1 cellular context compared by ENCODE assay signal in the genomic region with DNA sequence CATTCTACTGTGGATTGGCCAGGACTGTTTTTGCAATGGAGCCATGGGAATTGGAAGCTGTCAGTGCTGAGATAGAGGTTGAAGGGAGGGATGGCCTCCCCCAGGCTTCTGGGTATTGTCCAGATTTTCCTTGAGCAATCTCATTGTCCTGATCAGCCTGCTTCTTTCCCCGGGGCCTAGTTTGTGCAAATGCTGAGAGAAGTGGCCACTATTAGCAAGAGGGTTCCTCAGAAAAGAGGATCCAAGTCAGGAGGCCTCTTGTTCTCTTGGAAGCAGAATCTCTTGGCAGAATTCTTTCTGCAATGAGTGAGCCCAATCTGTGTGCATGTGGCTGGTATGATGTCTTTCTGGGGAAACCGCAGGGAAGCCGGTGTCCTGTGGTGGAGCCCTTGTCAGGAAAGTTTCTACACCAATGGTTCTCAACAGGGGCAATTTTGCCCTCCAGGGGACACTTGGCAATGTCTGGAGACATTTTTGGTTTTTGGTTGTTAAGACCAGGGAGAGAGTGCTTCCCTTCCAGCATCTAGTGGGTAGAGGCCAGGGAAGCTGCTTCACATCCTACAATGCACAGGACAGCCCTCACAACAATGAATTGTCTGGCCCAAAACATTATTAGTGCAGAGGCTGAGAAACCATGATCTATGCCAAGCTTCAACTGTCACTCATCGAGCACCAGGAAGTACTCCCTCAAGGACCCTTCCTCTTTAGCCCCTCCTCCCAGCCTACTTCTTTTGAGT.
TF ChIP-seq lines count a peak whose summit lies in the region.

No MANE protein-coding gene starts in this region.

TF ChIP-seq in HCT116, 20 proteins besides CTCF, POLR2A, EP300 and RAD21 (continued from another document):
- no peak for TF ChIP-seq SIN3A (IDR thresholded peaks at IDR 0.05; ENCODE audit: low read depth)
- TF ChIP-seq, protein P1, sequence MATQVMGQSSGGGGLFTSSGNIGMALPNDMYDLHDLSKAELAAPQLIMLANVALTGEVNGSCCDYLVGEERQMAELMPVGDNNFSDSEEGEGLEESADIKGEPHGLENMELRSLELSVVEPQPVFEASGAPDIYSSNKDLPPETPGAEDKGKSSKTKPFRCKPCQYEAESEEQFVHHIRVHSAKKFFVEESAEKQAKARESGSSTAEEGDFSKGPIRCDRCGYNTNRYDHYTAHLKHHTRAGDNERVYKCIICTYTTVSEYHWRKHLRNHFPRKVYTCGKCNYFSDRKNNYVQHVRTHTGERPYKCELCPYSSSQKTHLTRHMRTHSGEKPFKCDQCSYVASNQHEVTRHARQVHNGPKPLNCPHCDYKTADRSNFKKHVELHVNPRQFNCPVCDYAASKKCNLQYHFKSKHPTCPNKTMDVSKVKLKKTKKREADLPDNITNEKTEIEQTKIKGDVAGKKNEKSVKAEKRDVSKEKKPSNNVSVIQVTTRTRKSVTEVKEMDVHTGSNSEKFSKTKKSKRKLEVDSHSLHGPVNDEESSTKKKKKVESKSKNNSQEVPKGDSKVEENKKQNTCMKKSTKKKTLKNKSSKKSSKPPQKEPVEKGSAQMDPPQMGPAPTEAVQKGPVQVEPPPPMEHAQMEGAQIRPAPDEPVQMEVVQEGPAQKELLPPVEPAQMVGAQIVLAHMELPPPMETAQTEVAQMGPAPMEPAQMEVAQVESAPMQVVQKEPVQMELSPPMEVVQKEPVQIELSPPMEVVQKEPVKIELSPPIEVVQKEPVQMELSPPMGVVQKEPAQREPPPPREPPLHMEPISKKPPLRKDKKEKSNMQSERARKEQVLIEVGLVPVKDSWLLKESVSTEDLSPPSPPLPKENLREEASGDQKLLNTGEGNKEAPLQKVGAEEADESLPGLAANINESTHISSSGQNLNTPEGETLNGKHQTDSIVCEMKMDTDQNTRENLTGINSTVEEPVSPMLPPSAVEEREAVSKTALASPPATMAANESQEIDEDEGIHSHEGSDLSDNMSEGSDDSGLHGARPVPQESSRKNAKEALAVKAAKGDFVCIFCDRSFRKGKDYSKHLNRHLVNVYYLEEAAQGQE (IDR thresholded peaks at IDR 0.05; ENCODE audit: low read depth), result no peak
- no peak for TF ChIP-seq EZH2phosphoT487 (IDR thresholded peaks at IDR 0.05; ENCODE audit: borderline replicate concordance)
- TF ChIP-seq FOSL1 (IDR thresholded peaks at IDR 0.05; ENCODE audit: low read depth), result no peak
- TF ChIP-seq YY1 (IDR thresholded peaks at IDR 0.05; ENCODE audit: extremely low read depth, insufficient replicate concordance, low read depth, low read length), result no peak
